8 cellular contexts compared by ENCODE assay signal in genomic region chr9:90268613-90269012, GRCh38.
"Had no signal": no experiment of that assay in that cellular context is flagged by ENCODE, and none has a peak within 500 bp of the region (broad histone marks: within the 10 kb centered on the region; RNA-seq: fewer than 3 reads in every experiment).

No MANE protein-coding gene starts in this region.

- ATAC-seq: GM12878 had no signal

- H3K4me3 ChIP-seq: GM12878 had no signal

- FAIRE-seq: G401.6, GM12878, GM12891, GM12892, GM18507, GM19239 had no signal

- DNase-seq: GDM1, GF-D8 had no signal
